ENCODE assay signal across 10 cellular contexts in genomic region chr21:44054710-44055109, GRCh38. TPM values are rescaled to one million over a fixed set of nuclear protein-coding genes. Genes with fewer than 3 reads are reported as not detected.
DNase-seq lines count a peak whose midpoint lies in the region; TF ChIP-seq lines count a peak whose summit lies in the region.
"Had no signal": no experiment of that assay in that cellular context is flagged by ENCODE, and none has a peak within 500 bp of the region (broad histone marks: within the 10 kb centered on the region; RNA-seq: fewer than 3 reads in every experiment).

No MANE protein-coding gene starts in this region.

- no peak overlapping the region for H2BK15ac ChIP-seq in neuronal stem cell (ENCODE audit: low read length)

- H2AK5ac ChIP-seq in neuronal stem cell (ENCODE audit: low read depth, low read length): no peak overlapping the region

- H3K4me2 ChIP-seq in neuronal stem cell (ENCODE audit: insufficient read depth, low read length, poor library complexity, severe bottlenecking) (no peak overlapping the region), mammary epithelial cell (ENCODE audit: insufficient read depth, low read depth, low read length) (no peak overlapping the region)

- no peak overlapping the region for H3K4ac ChIP-seq in neuronal stem cell (ENCODE audit: low read length)

- H3K4me3 ChIP-seq in fibroblast of mammary gland (ENCODE audit: control insufficient read depth, low read depth, low read length): no peak overlapping the region
- peak overlapping the region in 1 of 2 donors; percentile 43 for H3K4me3 ChIP-seq in neuronal stem cell (ENCODE audit: low read length in 2 of 2)
- no peak overlapping the region for H3K4me3 ChIP-seq in mammary epithelial cell (replicated peaks in 1 of 3; ENCODE audit: insufficient read depth in 1 of 3, low read depth in 2 of 3, low read length in 3 of 3)
- no peak overlapping the region for H3K4me3 ChIP-seq in suprapubic skin

- intact Hi-C loops in mammary epithelial cell (cut with micrococcal nuclease): no loop called here

- TF ChIP-seq POLR2A in suprapubic skin (IDR thresholded peaks at IDR 0.05): no peak

- H3K18ac ChIP-seq in neuronal stem cell (ENCODE audit: low read length): no peak overlapping the region

- peak; percentile 26 for DNase-seq in AG20443 (ENCODE audit: low spot score)
- DNase-seq in NCI-H69 (lab: John Stamatoyannopoulos, UW): peak; percentile 39
- DNase-seq in fibroblast of mammary gland (ENCODE audit: low read depth): peak; percentile 62
- no peak for DNase-seq in neural crest cell (ENCODE audit: low read depth, low spot score)
- DNase-seq in NCI-H774 (lab: John Stamatoyannopoulos, UW): no peak
- DNase-seq in neuronal stem cell (ENCODE audit: low spot score): no peak
- no peak for DNase-seq in mammary epithelial cell
- no peak for DNase-seq in suprapubic skin (ENCODE audit: low spot score in 2 of 2)
- DNase-seq: cerebellar nuclear complex; stimulated activated CD4-positive, alpha-beta T cell treated with anti-CD3 and anti-CD28 coated beads, Interleukin-4, amount 100 ng/mL, for 4 hours had no signal

- CTCF ChIA-PET in mammary epithelial cell (lab: Charles Lee; ENCODE audit: low non-redundant PET): no interaction called here

- no peaks in the 10 kb centered on the region for H4K20me1 ChIP-seq in mammary epithelial cell (ENCODE audit: insufficient read depth, low read length)

- dilution Hi-C loops in mammary epithelial cell (cut with HindIII; ENCODE audit: low sequenced_read_pairs): no loop called here

- no peak overlapping the region for H3K23ac ChIP-seq in neuronal stem cell (ENCODE audit: low read depth, low read length, poor library complexity)

- no peak overlapping the region for H4K91ac ChIP-seq in neuronal stem cell (ENCODE audit: low read depth, low read length, poor library complexity)

- TF ChIP-seq CTCF in fibroblast of mammary gland (conservative IDR thresholded peaks at IDR 0.05; ENCODE audit: control insufficient read depth, insufficient read depth, low read depth, low read length): no peak
- TF ChIP-seq CTCF in neural crest cell (conservative IDR thresholded peaks at IDR 0.05): no peak
- no peak for TF ChIP-seq CTCF in mammary epithelial cell (conservative IDR thresholded peaks at IDR 0.05 in 1 of 2, IDR thresholded peaks at IDR 0.05 in 1 of 2; ENCODE audit: extremely low read depth in 1 of 2, insufficient read depth in 1 of 2, low read depth in 1 of 2, low read length in 2 of 2)
- TF ChIP-seq CTCF in suprapubic skin (IDR thresholded peaks at IDR 0.05): no peak

- whole genome bisulfite sequencing in neuronal stem cell (ENCODE audit: extremely low coverage in 2 of 2, insufficient read length in 2 of 2, insufficient replicate concordance in 1 of 2), 2 donors: no CpG with 5 or more reads among the region's 5 CpGs
- whole genome bisulfite sequencing in mammary epithelial cell (ENCODE audit: low coverage, missing lambda C conversion rate): 81% methylated on average over 5 of the region's 5 CpGs
- WGBS in suprapubic skin: 82% methylated on average over 5 of the region's 5 CpGs

- no peaks in the 10 kb centered on the region for H3K9me3 ChIP-seq in neuronal stem cell (replicated peaks in 1 of 2; ENCODE audit: control insufficient read depth in 2 of 2, insufficient read depth in 1 of 2, low read depth in 1 of 2, low read length in 2 of 2)
- H3K9me3 ChIP-seq in mammary epithelial cell (replicated peaks; ENCODE audit: insufficient read depth, low read length): no peaks in the 10 kb centered on the region
- no peaks in the 10 kb centered on the region for H3K9me3 ChIP-seq in suprapubic skin

- peaks cover 4% of the 10 kb centered on the region for H3K79me1 ChIP-seq in neuronal stem cell (ENCODE audit: low read depth, low read length)

- peak overlapping the region; percentile 85 for H3K27ac Mint-ChIP-seq in neural crest cell (ENCODE audit: unreplicated experiment)

- no peak for TF ChIP-seq EP300 in suprapubic skin (IDR thresholded peaks at IDR 0.05)

- H2BK120ac ChIP-seq in neuronal stem cell (ENCODE audit: low read depth, low read length): no peak overlapping the region

- no peaks in the 10 kb centered on the region for H3K27me3 Mint-ChIP-seq in neural crest cell (ENCODE audit: low read depth)

- no peak overlapping the region for H2AFZ ChIP-seq in neuronal stem cell (ENCODE audit: low read length)
- H2AFZ ChIP-seq in mammary epithelial cell (ENCODE audit: low read depth, low read length): no peak overlapping the region

- H2BK5ac ChIP-seq in neuronal stem cell (ENCODE audit: low read length): no peak overlapping the region

- in situ Hi-C loops in mammary epithelial cell (cut with MboI; ENCODE audit: low sequenced_read_pairs in 2 of 2): no loop called here

- H3K27ac ChIP-seq in neuronal stem cell (replicated peaks; ENCODE audit: low read length) (no peak overlapping the region), mammary epithelial cell (ENCODE audit: insufficient read depth, low read depth, low read length) (no peak overlapping the region), suprapubic skin (no peak overlapping the region)

- no TSS peak for BruUV-seq in mammary epithelial cell (replicated peaks; lab: Mats Ljungman, UMichigan)

- H3K9ac ChIP-seq in neuronal stem cell (ENCODE audit: low read depth, low read length, poor library complexity) (no peak overlapping the region), mammary epithelial cell (ENCODE audit: insufficient read depth, low read length) (no peak overlapping the region)

- H2BK12ac ChIP-seq in neuronal stem cell (ENCODE audit: low read length): no peak overlapping the region

- peaks cover 5% of the 10 kb centered on the region for H3K4me1 Mint-ChIP-seq in neural crest cell

- peaks cover 17 to 79% of the 10 kb centered on the region in 2 donors for H3K36me3 ChIP-seq in neuronal stem cell (replicated peaks in 1 of 2; ENCODE audit: control insufficient read depth in 2 of 2, insufficient read depth in 2 of 2, low read length in 2 of 2)
- H3K36me3 ChIP-seq in mammary epithelial cell (ENCODE audit: insufficient read depth, low read length): no peaks in the 10 kb centered on the region
- H3K36me3 ChIP-seq in suprapubic skin: peaks cover 46% of the 10 kb centered on the region

- no peak overlapping the region for H4K8ac ChIP-seq in neuronal stem cell (ENCODE audit: low read depth, low read length)

- peaks cover 0 to 5% of the 10 kb centered on the region in 2 donors for H3K4me1 ChIP-seq in neuronal stem cell (ENCODE audit: control insufficient read depth in 2 of 2, insufficient read depth in 1 of 2, low read depth in 1 of 2, low read length in 2 of 2)
- no peaks in the 10 kb centered on the region for H3K4me1 ChIP-seq in mammary epithelial cell (ENCODE audit: insufficient read depth, low read length)
- H3K4me1 ChIP-seq in suprapubic skin: no peaks in the 10 kb centered on the region

- no peaks in the 10 kb centered on the region for H3K36me3 Mint-ChIP-seq in neural crest cell (ENCODE audit: low read depth)

- H3K9me3 Mint-ChIP-seq in neural crest cell: no peaks in the 10 kb centered on the region

- H3K4me3 Mint-ChIP-seq in neural crest cell: no peak overlapping the region

- H3K27me3 ChIP-seq in neuronal stem cell (ENCODE audit: control insufficient read depth in 3 of 3, insufficient read depth in 3 of 3, low read depth in 1 of 3, low read length in 3 of 3) (no peaks in the 10 kb centered on the region), mammary epithelial cell (ENCODE audit: insufficient read depth, low read length) (no peaks in the 10 kb centered on the region), suprapubic skin (no peaks in the 10 kb centered on the region)

- no peak overlapping the region for H3K14ac ChIP-seq in neuronal stem cell (ENCODE audit: low read length)

- H3K79me2 ChIP-seq in mammary epithelial cell (ENCODE audit: insufficient read depth, low read length): peaks cover 48% of the 10 kb centered on the region

RNA-seq across cellular contexts. Expression of gene TRAPPC10, which starts 42.6 kb away (rescaled TPM):
- total RNA-seq in neural crest cell (35.1 and 36.7 TPM in 2 replicates), mammary epithelial cell (10 to 100 TPM; 36.3 to 37.3 TPM), suprapubic skin (10 to 100 TPM; 31.0 to 51.8 (median 43.0) TPM)
- 11.6 TPM for polyA plus RNA-seq in neuronal stem cell (2013, experiment 1 of 2)
- 12.2 TPM for polyA plus RNA-seq in neuronal stem cell (2013, experiment 2 of 2)
- polyA plus RNA-seq in mammary epithelial cell: 18.3 TPM
- 113 TPM for polyA minus RNA-seq in mammary epithelial cell

RNA-seq across cellular contexts. Expression of gene PWP2, which starts 52.5 kb away (rescaled TPM):
- total RNA-seq in neural crest cell (4.0 and 4.1 TPM in 2 replicates), mammary epithelial cell (1 to 10 TPM; 3.5 to 6.3 TPM), suprapubic skin (10 to 100 TPM in 2 of 4 donors, 1 to 10 TPM in 2; 6.0 to 20.9 (median 8.8) TPM)
- polyA plus RNA-seq in neuronal stem cell (2013, experiment 1 of 2): 1.2 TPM
- polyA plus RNA-seq in neuronal stem cell (2013, experiment 2 of 2): 0.69 TPM
- 24.5 TPM for polyA plus RNA-seq in mammary epithelial cell
- polyA minus RNA-seq in mammary epithelial cell: 31.0 TPM

Comparison
In these comparisons a context has a peak if more than half of its experiments do, and no peak if none do; other contexts are left out.
1. DNase-seq: peak in AG20443 (single experiment), NCI-H69 (single experiment) and fibroblast of mammary gland (single experiment); none in neural crest cell (single experiment), NCI-H774 (single experiment), neuronal stem cell (single experiment), mammary epithelial cell (single experiment) and suprapubic skin (0 of 2).